ENCODE assay signal across 12 cellular contexts in the genomic region with DNA sequence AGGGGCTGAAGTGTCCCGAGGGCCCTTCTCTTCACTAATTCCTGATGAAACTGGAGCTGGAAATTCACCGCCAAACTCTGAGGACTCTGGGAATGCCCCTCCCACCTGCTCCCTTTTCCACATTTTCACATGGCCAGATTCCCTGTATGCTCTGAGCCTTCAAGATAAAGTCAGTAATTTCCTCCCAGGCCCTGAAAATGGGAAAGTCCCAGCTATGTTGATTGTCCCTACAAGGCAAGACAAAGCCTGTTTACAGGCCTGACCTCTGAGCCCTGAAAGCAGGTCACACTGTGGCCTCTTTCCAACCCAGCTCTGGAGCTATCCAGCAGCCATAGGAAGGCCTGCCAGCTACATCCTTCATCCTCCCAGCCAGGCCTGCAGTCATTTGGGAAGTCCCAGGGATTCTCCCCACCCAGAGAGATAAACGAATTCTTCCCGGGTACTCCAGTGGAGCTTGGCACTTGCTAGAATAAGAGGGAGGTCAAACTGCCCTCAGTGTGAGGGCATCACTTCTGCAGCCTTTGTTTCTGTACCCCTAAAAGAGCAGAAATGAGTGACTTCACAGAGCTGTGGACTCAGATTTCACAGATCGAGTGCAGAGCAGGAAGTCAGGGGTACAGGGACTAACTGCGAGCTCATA. TPM values are rescaled to one million over a fixed set of nuclear protein-coding genes. Genes with fewer than 3 reads are reported as not detected.
DNase-seq lines count a peak whose midpoint lies in the region; ATAC-seq and TF ChIP-seq lines count a peak whose summit lies in the region.
"Had no signal": no experiment of that assay in that cellular context is flagged by ENCODE, and none has a peak within 500 bp of the region (broad histone marks: within the 10 kb centered on the region; RNA-seq: fewer than 3 reads in every experiment).

No MANE protein-coding gene starts in this region.

- no peak overlapping the region for H3K4me3 ChIP-seq in SJCRH30
- no peak overlapping the region for H3K4me3 ChIP-seq in heart right ventricle
- no peak overlapping the region for H3K4me3 ChIP-seq in osteoblast (ENCODE audit: insufficient read depth, low read length)

- DNase-seq in AG20443 (ENCODE audit: low spot score) (peak; percentile 31), SJCRH30 (peak; percentile 19 to 53), heart right ventricle (peak; percentile 65 to 85), osteoblast (ENCODE audit: insufficient read length, low spot score, missing footprints) (peak; percentile 14), cerebellum (ENCODE audit: low spot score) (no peak)
- no peak for DNase-seq in stimulated activated CD4-positive, alpha-beta T cell treated with anti-CD3 and anti-CD28 coated beads, Interleukin-1b, Interleukin-23, amount 100 ng/mL, for 48 hours
- DNase-seq: NCI-H1436, PC-3 had no signal

- H3K27me3 ChIP-seq in SJCRH30 (no peaks in the 10 kb centered on the region), heart right ventricle (no peaks in the 10 kb centered on the region), osteoblast (ENCODE audit: insufficient read depth, low read length) (no peaks in the 10 kb centered on the region)

- no peaks in the 10 kb centered on the region for H4K20me1 ChIP-seq in osteoblast (ENCODE audit: insufficient read depth, low read length)

- H3K9me3 ChIP-seq in SJCRH30 (replicated peaks) (no peaks in the 10 kb centered on the region; the same call in 1 of the 2 replicates), heart right ventricle (peaks cover 0 to 3% (median 0%) of the 10 kb centered on the region in 11 donors), osteoblast (ENCODE audit: low read depth, low read length) (no peaks in the 10 kb centered on the region)

- no peak overlapping the region for H3K4me2 ChIP-seq in osteoblast (ENCODE audit: insufficient read depth, low read length)

- 19 to 24% methylated on average over 6 of the region's 6 CpGs for WGBS in heart right ventricle, 2 donors

- no peak for TF ChIP-seq CTCF in heart right ventricle (IDR thresholded peaks at IDR 0.05)
- TF ChIP-seq CTCF in osteoblast (IDR thresholded peaks at IDR 0.05; ENCODE audit: extremely low read depth, low read depth, low read length), result no peak

- ATAC-seq in heart right ventricle (peak; percentile 88 to 93 (median 90)), HG02981 (IDR thresholded peaks at IDR 0.05; ENCODE audit: unreplicated experiment) (no peak), HG03280 (IDR thresholded peaks at IDR 0.05; ENCODE audit: unreplicated experiment) (no peak)
- ATAC-seq: PC-3 had no signal

- no peak overlapping the region for H3K27ac ChIP-seq in SJCRH30
- peak overlapping the region in 9 of 10 donors; percentile 65 to 92 (median 80) for H3K27ac ChIP-seq in heart right ventricle
- H3K27ac ChIP-seq in osteoblast (ENCODE audit: low read depth, low read length), result no peak overlapping the region

- H3K36me3 ChIP-seq in SJCRH30 (no peaks in the 10 kb centered on the region), heart right ventricle (no peaks in the 10 kb centered on the region), osteoblast (ENCODE audit: insufficient read depth, low read length) (no peaks in the 10 kb centered on the region)

- no peaks in the 10 kb centered on the region for H3K79me2 ChIP-seq in osteoblast (ENCODE audit: insufficient read depth, low read length)

- intact Hi-C loops in heart right ventricle (cut with DNase I), result loop anchor here in 1 of 10 donors (2.0 kb wide), 1 partner anchor 17 kb away; no protein-coding TSS in a partner anchor

- peaks cover 64% of the 10 kb centered on the region for H3K4me1 ChIP-seq in SJCRH30
- peaks cover 10 to 79% (median 71%) of the 10 kb centered on the region in 9 donors for H3K4me1 ChIP-seq in heart right ventricle
- peaks cover 13% of the 10 kb centered on the region for H3K4me1 ChIP-seq in osteoblast (ENCODE audit: insufficient read depth, low read length)

- no peak overlapping the region for H2AFZ ChIP-seq in osteoblast (ENCODE audit: low read length)

RNA-seq across cellular contexts. Expression of a gene that starts 19.6 kb away (rescaled TPM):
- 5.3 and 6.7 TPM in 2 replicates for total RNA-seq in SJCRH30 (2014; rRNA removed; shearing (Covaris generic))
- total RNA-seq in heart right ventricle (100 to 1,000 TPM in 3 of 10 donors, 10 to 100 TPM in 6, 1 to 10 TPM in 1; 2.9 to 264 (median 38.5) TPM), osteoblast (56.3 and 70.9 TPM in 2 replicates), cerebellum (5.5 TPM)
- polyA plus RNA-seq in heart right ventricle, result 10 to 100 TPM; 51.3 to 80.3 TPM
- total RNA-seq: PC-3 had no signal

RNA-seq across cellular contexts. Expression of a gene that starts 34.5 kb away (rescaled TPM):
- total RNA-seq in SJCRH30 (2014; rRNA removed; shearing (Covaris generic)), result not detected in 2 replicates
- total RNA-seq in heart right ventricle, result under 1 TPM in 1 of 10 donors, not detected in 9; 0.65 TPM
- polyA plus RNA-seq in heart right ventricle, result under 1 TPM in 1 of 2 donors, not detected in 1; 0.29 TPM
- total RNA-seq in osteoblast, result 0.29 and 0.36 TPM in 2 replicates
- total RNA-seq in cerebellum, result not detected
- total RNA-seq: glomerular endothelial cell, osteocyte, PC-3 had no signal

RNA-seq across cellular contexts. Expression of a gene that starts 50.0 kb away (rescaled TPM):
- total RNA-seq in SJCRH30 (2014; rRNA removed; shearing (Covaris generic)), result not detected in 2 replicates
- total RNA-seq in heart right ventricle (10 to 100 TPM in 2 of 10 donors, 1 to 10 TPM in 6, under 1 TPM in 2; 0.46 to 31.2 (median 1.3) TPM), osteoblast (not detected in 2 replicates), cerebellum (not detected)
- 1 to 10 TPM; 1.5 to 6.2 TPM for polyA plus RNA-seq in heart right ventricle
- total RNA-seq: glomerular endothelial cell, osteocyte, PC-3 had no signal

Comparison
In these comparisons a context has a peak if more than half of its experiments do, and no peak if none do; other contexts are left out.
1. DNase-seq: peak in AG20443 (single experiment), SJCRH30 (2 of 2), heart right ventricle (2 of 2) and osteoblast (single experiment); none in cerebellum (single experiment) and stimulated activated CD4-positive, alpha-beta T cell treated with anti-CD3 and anti-CD28 coated beads, Interleukin-1b, Interleukin-23, amount 100 ng/mL, for 48 hours (single experiment).
2. H3K27ac ChIP-seq: peak in heart right ventricle (9 of 10); none in SJCRH30 (single experiment) and osteoblast (single experiment).
3. ATAC-seq: peak in heart right ventricle (8 of 8); none in HG02981 (single experiment) and HG03280 (single experiment).